Comparison of ENCODE assay signal across 11 cellular contexts in the genomic region with DNA sequence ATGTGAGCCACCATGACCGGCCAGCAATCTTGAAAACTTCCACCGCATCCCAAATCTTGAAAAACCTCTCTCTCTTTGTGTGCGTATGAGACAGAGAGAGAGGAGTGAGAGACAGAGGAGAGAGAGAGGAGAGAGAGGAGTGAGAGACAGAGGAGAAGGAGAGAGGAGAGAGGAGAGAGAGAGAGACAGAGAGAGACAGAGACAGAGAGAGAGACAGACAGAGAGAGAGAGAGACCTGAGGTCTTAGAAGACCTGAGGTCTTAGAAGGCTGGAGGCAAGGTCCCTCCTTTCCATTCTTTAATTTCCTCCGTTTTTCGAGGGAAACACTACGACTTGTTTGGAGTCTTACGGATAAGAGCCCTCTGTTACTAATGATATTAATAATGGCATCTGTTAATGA. TPM values are rescaled to one million over a fixed set of nuclear protein-coding genes. Genes with fewer than 3 reads are reported as not detected.
A peak's percentile ranks its signal among the peaks of the same experiment; 100 is the strongest.
DNase-seq lines count a peak whose midpoint lies in the region; ATAC-seq, FAIRE-seq and TF ChIP-seq lines count a peak whose summit lies in the region.
"Had no signal": no experiment of that assay in that cellular context is flagged by ENCODE, and none has a peak within 500 bp of the region (broad histone marks: within the 10 kb centered on the region; RNA-seq: fewer than 3 reads in every experiment).

No MANE protein-coding gene starts in this region.

- peak; percentile 49 for FAIRE-seq in endothelial cell of umbilical vein (lab: Jason Lieb, UNC)

- no peaks in the 10 kb centered on the region for H3K9me2 ChIP-seq in MM.1S (replicated peaks; ENCODE audit: insufficient read depth, low read length)

- peak overlapping the region; percentile 49 to 78 (median 72) for H3K4me2 ChIP-seq in BLaER1 treated with 17β-estradiol and CSF1 and Interleukin-3, amounts not matched to agents 10 nM and 100 nM
- H3K4me2 ChIP-seq in MM.1S (ENCODE audit: low read depth, low read length) (peak overlapping the region; percentile 46; the same call in 1 of the 2 replicates), endothelial cell of umbilical vein (ENCODE audit: insufficient read depth, low read length) (peak overlapping the region; percentile 28), parathyroid adenoma (ENCODE audit: low read length) (no peak overlapping the region)

- CTCF ChIA-PET in endothelial cell of umbilical vein (lab: Charles Lee) = interaction anchor here (0.7 to 2.6 kb wide), 8 partner anchors 9 to 584 kb away, joined by 3 to 17 read pairs (median 4); a partner anchor contains a TSS

- no peaks in the 10 kb centered on the region for H3K27me3 ChIP-seq in BLaER1 treated with 17β-estradiol and CSF1 and Interleukin-3, amounts not matched to agents 10 nM and 100 nM
- H3K27me3 ChIP-seq in MM.1S (replicated peaks; ENCODE audit: insufficient read depth, low read length) (no peaks in the 10 kb centered on the region), endothelial cell of umbilical vein (ENCODE audit: control insufficient read depth in 2 of 2, insufficient read depth in 2 of 2, low read length in 2 of 2) (no peaks in the 10 kb centered on the region), parathyroid adenoma (ENCODE audit: control insufficient read depth, insufficient read depth, low read length) (no peaks in the 10 kb centered on the region)
- H3K27me3 ChIP-seq: upper lobe of right lung had no signal

- no peaks in the 10 kb centered on the region for H3K36me3 ChIP-seq in BLaER1 treated with 17β-estradiol and CSF1 and Interleukin-3, amounts not matched to agents 10 nM and 100 nM
- H3K36me3 ChIP-seq in MM.1S (replicated peaks; ENCODE audit: insufficient read depth, low read length) (no peaks in the 10 kb centered on the region), endothelial cell of umbilical vein (ENCODE audit: control insufficient read depth in 2 of 2, extremely low read depth in 1 of 2, insufficient read depth in 2 of 2, low read length in 2 of 2) (no peaks in the 10 kb centered on the region), parathyroid adenoma (ENCODE audit: control insufficient read depth, insufficient read depth, low read length) (no peaks in the 10 kb centered on the region)
- H3K36me3 ChIP-seq: upper lobe of right lung had no signal

- TF ChIP-seq POLR2A in endothelial cell of umbilical vein (IDR thresholded peaks at IDR 0.05; ENCODE audit: low read depth, low read length) = no peak

- H3K27ac ChIP-seq in BLaER1 treated with 17β-estradiol and CSF1 and Interleukin-3, amounts not matched to agents 10 nM and 100 nM = peak overlapping the region in 2 of 11 experiments; percentile 15 to 77; a peak in 6 of 22 replicates
- no peak overlapping the region for H3K27ac ChIP-seq in MM.1S (ENCODE audit: low read length)
- no peak overlapping the region for H3K27ac ChIP-seq in endothelial cell of umbilical vein (ENCODE audit: insufficient read depth, low read depth, low read length)
- H3K27ac ChIP-seq in parathyroid adenoma = no peak overlapping the region
- H3K27ac ChIP-seq: skin epidermis, upper lobe of right lung had no signal

- H3K79me2 ChIP-seq in MM.1S (ENCODE audit: low read length) = no peaks in the 10 kb centered on the region
- no peaks in the 10 kb centered on the region for H3K79me2 ChIP-seq in endothelial cell of umbilical vein (ENCODE audit: control insufficient read depth, insufficient read depth, low read length)
- no peaks in the 10 kb centered on the region for H3K79me2 ChIP-seq in parathyroid adenoma

- no peaks in the 10 kb centered on the region for H3K9me3 ChIP-seq in BLaER1 treated with 17β-estradiol and CSF1 and Interleukin-3, amounts not matched to agents 10 nM and 100 nM (replicated peaks in 1 of 11)
- no peaks in the 10 kb centered on the region for H3K9me3 ChIP-seq in MM.1S (replicated peaks; ENCODE audit: insufficient read depth, low read length)
- no peaks in the 10 kb centered on the region for H3K9me3 ChIP-seq in endothelial cell of umbilical vein (replicated peaks; ENCODE audit: control insufficient read depth, insufficient read depth, low read length)
- H3K9me3 ChIP-seq in parathyroid adenoma (ENCODE audit: control insufficient read depth, low read length) = no peaks in the 10 kb centered on the region
- H3K9me3 ChIP-seq: upper lobe of right lung had no signal

- H3K9me1 ChIP-seq in endothelial cell of umbilical vein (replicated peaks; ENCODE audit: control insufficient read depth, extremely low read depth, insufficient read depth, low read length) = no peaks in the 10 kb centered on the region

- no peak overlapping the region for H2AFZ ChIP-seq in MM.1S (ENCODE audit: low read length)
- peak overlapping the region; percentile 59 for H2AFZ ChIP-seq in endothelial cell of umbilical vein (ENCODE audit: low read depth, low read length)
- H2AFZ ChIP-seq in parathyroid adenoma = peak overlapping the region; percentile 80

- BruUV-seq in endothelial cell of umbilical vein (replicated peaks; lab: Mats Ljungman, UMichigan) = no TSS peak

- no peak for DNase-seq in MM.1S
- no peak for DNase-seq in endothelial cell of umbilical vein (ENCODE audit: low read depth, low spot score)
- no peak for DNase-seq in head of caudate nucleus
- no peak for DNase-seq in T1000 (lab: John Stamatoyannopoulos, UW)
- no peak for DNase-seq in hypothalamus (lab: John Stamatoyannopoulos, UW)

- peak overlapping the region in 4 of 11 experiments; percentile 27 to 49 (median 38); a peak in 2 of 22 replicates for H3K9ac ChIP-seq in BLaER1 treated with 17β-estradiol and CSF1 and Interleukin-3, amounts not matched to agents 10 nM and 100 nM
- H3K9ac ChIP-seq in MM.1S (ENCODE audit: low read length) (no peak overlapping the region; the same call in 1 of the 2 replicates), endothelial cell of umbilical vein (replicated peaks; ENCODE audit: extremely low read depth, insufficient read depth, low read length) (no peak overlapping the region), parathyroid adenoma (no peak overlapping the region)

- H3K4me3 ChIP-seq in BLaER1 treated with 17β-estradiol and CSF1 and Interleukin-3, amounts not matched to agents 10 nM and 100 nM = peak overlapping the region in 4 of 10 experiments; percentile 17 to 40 (median 30); a peak in 5 of 20 replicates
- H3K4me3 ChIP-seq in MM.1S (ENCODE audit: low read length) (peak overlapping the region; percentile 22; the same call in 1 of the 2 replicates), endothelial cell of umbilical vein (replicated peaks in 1 of 3; ENCODE audit: insufficient read depth in 1 of 3, low read depth in 1 of 3, low read length in 3 of 3) (no peak overlapping the region), parathyroid adenoma (ENCODE audit: low read depth, low read length) (no peak overlapping the region)
- H3K4me3 ChIP-seq: upper lobe of right lung had no signal

- intact Hi-C loops in endothelial cell of umbilical vein (cut with micrococcal nuclease) = no loop called here
- intact Hi-C loops in head of caudate nucleus (cut with DNase I) = no loop called here

- no peaks in the 10 kb centered on the region for H4K20me1 ChIP-seq in BLaER1 treated with 17β-estradiol and CSF1 and Interleukin-3, amounts not matched to agents 10 nM and 100 nM
- H4K20me1 ChIP-seq in MM.1S (ENCODE audit: insufficient read depth, low read length) (no peaks in the 10 kb centered on the region), endothelial cell of umbilical vein (replicated peaks; ENCODE audit: control insufficient read depth, extremely low read depth, insufficient read depth, low read length) (no peaks in the 10 kb centered on the region)

- TF ChIP-seq CTCF in MM.1S (IDR thresholded peaks at IDR 0.05; ENCODE audit: low read length) = no peak
- no peak for TF ChIP-seq CTCF in endothelial cell of umbilical vein (IDR thresholded peaks at IDR 0.05; ENCODE audit: extremely low read depth in 1 of 2, insufficient read depth in 1 of 2, low read depth in 1 of 2, low read length in 2 of 2)
- TF ChIP-seq CTCF in parathyroid adenoma (IDR thresholded peaks at IDR 0.05) = no peak

- dilution Hi-C loops in endothelial cell of umbilical vein (cut with MboI; ENCODE audit: extremely low pct_ligation_motif_present, low sequenced_read_pairs) = no loop called here

- H3F3A ChIP-seq in MM.1S (ENCODE audit: insufficient read depth, low read length) = no peaks in the 10 kb centered on the region

- H3K4me1 ChIP-seq in BLaER1 treated with 17β-estradiol and CSF1 and Interleukin-3, amounts not matched to agents 10 nM and 100 nM = peaks cover 0 to 20% (median 7%) of the 10 kb centered on the region in 10 experiments; a peak in 12 of 20 replicates
- H3K4me1 ChIP-seq in MM.1S (ENCODE audit: low read length) (peaks cover 4% of the 10 kb centered on the region; the same call in 1 of the 2 replicates), endothelial cell of umbilical vein (ENCODE audit: control insufficient read depth, extremely low read depth, insufficient read depth, low read length) (no peaks in the 10 kb centered on the region), parathyroid adenoma (peaks cover 7% of the 10 kb centered on the region)

- POLR2A ChIA-PET in endothelial cell of umbilical vein (lab: Charles Lee) = no interaction called here

- no peak for ATAC-seq in HG02973 (IDR thresholded peaks at IDR 0.05; ENCODE audit: unreplicated experiment)

TF ChIP-seq in endothelial cell of umbilical vein, 7 proteins besides CTCF, POLR2A, EP300 and RAD21 (continues in another document):
- no peak for TF ChIP-seq JUN (IDR thresholded peaks at IDR 0.05; ENCODE audit: borderline replicate concordance, insufficient read depth, insufficient read length, low read depth)
- no peak for TF ChIP-seq MYC (IDR thresholded peaks at IDR 0.05; ENCODE audit: low read depth, low read length)

RNA-seq across cellular contexts. Expression of a gene that starts 39.5 kb away (rescaled TPM):
- total RNA-seq in endothelial cell of umbilical vein = not detected in 2 replicates
- polyA plus RNA-seq in endothelial cell of umbilical vein = not detected in 2 replicates
- not detected in 2 replicates for polyA plus RNA-seq in endothelial cell of umbilical vein (2011; cell fraction: cytosol; rRNA removed)
- polyA plus RNA-seq in endothelial cell of umbilical vein (2011; cell fraction: nucleus; rRNA removed) = not detected in 2 replicates
- not detected in 2 replicates for polyA plus RNA-seq in endothelial cell of umbilical vein (2012)
- not detected in 2 replicates for polyA minus RNA-seq in endothelial cell of umbilical vein
- polyA minus RNA-seq in endothelial cell of umbilical vein (2011; cell fraction: cytosol; rRNA and poly(A)+ RNA removed) = not detected
- polyA minus RNA-seq in endothelial cell of umbilical vein (2011; cell fraction: nucleus; rRNA and poly(A)+ RNA removed) = not detected in 2 replicates
- total RNA-seq: T-helper 2 cell treated with Interferon-gamma antibody and Interleukin-4, amounts not matched to agents 100 ng/mL and 5 ng/mL, for 36 hours; upper lobe of right lung had no signal

RNA-seq across cellular contexts. Expression of a gene that starts 55.6 kb away (rescaled TPM):
- total RNA-seq in endothelial cell of umbilical vein = 73.8 and 86.1 TPM in 2 replicates
- polyA plus RNA-seq in endothelial cell of umbilical vein = 86.2 and 88.8 TPM in 2 replicates
- 71.7 and 79.0 TPM in 2 replicates for polyA plus RNA-seq in endothelial cell of umbilical vein (2011; cell fraction: cytosol; rRNA removed)
- polyA plus RNA-seq in endothelial cell of umbilical vein (2011; cell fraction: nucleus; rRNA removed) = 185 and 188 TPM in 2 replicates
- 45.6 and 61.3 TPM in 2 replicates for polyA plus RNA-seq in endothelial cell of umbilical vein (2012)
- 211 and 233 TPM in 2 replicates for polyA minus RNA-seq in endothelial cell of umbilical vein
- 95.1 TPM for polyA minus RNA-seq in endothelial cell of umbilical vein (2011; cell fraction: cytosol; rRNA and poly(A)+ RNA removed)
- 113 and 178 TPM in 2 replicates for polyA minus RNA-seq in endothelial cell of umbilical vein (2011; cell fraction: nucleus; rRNA and poly(A)+ RNA removed)
